In genomic region chr16:65704866-65705265, GRCh38 we compare ENCODE assay signal across 11 cellular contexts.
DNase-seq lines count a peak whose midpoint lies in the region; ATAC-seq and TF ChIP-seq lines count a peak whose summit lies in the region.
"Had no signal": no experiment of that assay in that cellular context is flagged by ENCODE, and none has a peak within 500 bp of the region (broad histone marks: within the 10 kb centered on the region; RNA-seq: fewer than 3 reads in every experiment).

No MANE protein-coding gene starts in this region.

- H3F3A ChIP-seq in OCI-LY1 (ENCODE audit: insufficient read depth, low read length), result no peaks in the 10 kb centered on the region

- H3K4me1 ChIP-seq in left ventricle myocardium inferior (peaks cover 2% of the 10 kb centered on the region), OCI-LY1 (ENCODE audit: insufficient read depth, low read length, severe bottlenecking) (no peaks in the 10 kb centered on the region)
- H3K4me1 ChIP-seq: vagina had no signal

- DNase-seq in left ventricle myocardium inferior (no peak), Right ventricle myocardium inferior (ENCODE audit: missing footprints) (no peak), fibroblast of mammary gland (ENCODE audit: low read depth) (no peak)
- DNase-seq in activated effector memory CD4-positive, alpha-beta T cell treated with Interleukin-2 at 50 U/mL for 16 hours, result no peak
- DNase-seq: activated CD4-positive, alpha-beta T cell treated with anti-CD3 and anti-CD28 coated beads for 4 hours; islet precursor cell had no signal

- H3K36me3 ChIP-seq in left ventricle myocardium inferior (no peaks in the 10 kb centered on the region), OCI-LY1 (ENCODE audit: insufficient read depth, low read length) (no peaks in the 10 kb centered on the region)
- H3K36me3 ChIP-seq: vagina had no signal

- no peak overlapping the region for H3K9ac ChIP-seq in OCI-LY1 (ENCODE audit: low read length)

- H3K9me3 ChIP-seq in left ventricle myocardium inferior (replicated peaks) (no peaks in the 10 kb centered on the region), OCI-LY1 (ENCODE audit: low read length) (no peaks in the 10 kb centered on the region)
- H3K9me3 ChIP-seq: vagina had no signal

- no peak overlapping the region for H3K4me3 ChIP-seq in left ventricle myocardium inferior
- no peak overlapping the region for H3K4me3 ChIP-seq in OCI-LY1 (ENCODE audit: low read depth, low read length, poor library complexity, severe bottlenecking)
- no peak overlapping the region for H3K4me3 ChIP-seq in fibroblast of mammary gland (ENCODE audit: control insufficient read depth, low read depth, low read length)
- H3K4me3 ChIP-seq: vagina had no signal

- ATAC-seq in Right ventricle myocardium inferior, result no peak
- no peak for ATAC-seq in HG03095 (IDR thresholded peaks at IDR 0.05; ENCODE audit: unreplicated experiment)
- ATAC-seq in HG02798 (IDR thresholded peaks at IDR 0.05; ENCODE audit: poor library complexity, unreplicated experiment), result no peak
- ATAC-seq in GM19035 (IDR thresholded peaks at IDR 0.05; ENCODE audit: unreplicated experiment), result no peak

- H3K27ac ChIP-seq in left ventricle myocardium inferior (replicated peaks), result no peak overlapping the region
- H3K27ac ChIP-seq in OCI-LY1 (ENCODE audit: low read depth, low read length, poor library complexity, severe bottlenecking), result no peak overlapping the region
- H3K27ac ChIP-seq: vagina had no signal

- H3K79me2 ChIP-seq in OCI-LY1 (ENCODE audit: insufficient read depth, low read length), result no peaks in the 10 kb centered on the region

- H3K9me2 ChIP-seq in OCI-LY1 (ENCODE audit: low read depth, low read length), result no peaks in the 10 kb centered on the region

- H2AFZ ChIP-seq in OCI-LY1 (ENCODE audit: low read length), result no peak overlapping the region

- intact Hi-C loops in left ventricle myocardium inferior (cut with micrococcal nuclease), result no loop called here
- intact Hi-C loops in Right ventricle myocardium inferior (cut with DNase I), result loop anchor here (5.0 kb wide), 1 partner anchor 567 kb away; no protein-coding TSS in a partner anchor

- H3K4me2 ChIP-seq in OCI-LY1 (ENCODE audit: low read length), result no peak overlapping the region

- TF ChIP-seq CTCF in left ventricle myocardium inferior (IDR thresholded peaks at IDR 0.05; ENCODE audit: borderline replicate concordance) (peak; percentile 42), OCI-LY1 (IDR thresholded peaks at IDR 0.05; ENCODE audit: low read length) (peak; percentile 48), fibroblast of mammary gland (conservative IDR thresholded peaks at IDR 0.05; ENCODE audit: control insufficient read depth, insufficient read depth, low read depth, low read length) (peak; percentile 49)

- H4K20me1 ChIP-seq in OCI-LY1 (ENCODE audit: insufficient read depth, low read length), result no peaks in the 10 kb centered on the region

- H3K27me3 ChIP-seq in left ventricle myocardium inferior (ENCODE audit: low read depth) (peaks cover 11% of the 10 kb centered on the region), OCI-LY1 (ENCODE audit: insufficient read depth, low read length) (no peaks in the 10 kb centered on the region)
- H3K27me3 ChIP-seq: vagina had no signal
